In the genomic region with DNA sequence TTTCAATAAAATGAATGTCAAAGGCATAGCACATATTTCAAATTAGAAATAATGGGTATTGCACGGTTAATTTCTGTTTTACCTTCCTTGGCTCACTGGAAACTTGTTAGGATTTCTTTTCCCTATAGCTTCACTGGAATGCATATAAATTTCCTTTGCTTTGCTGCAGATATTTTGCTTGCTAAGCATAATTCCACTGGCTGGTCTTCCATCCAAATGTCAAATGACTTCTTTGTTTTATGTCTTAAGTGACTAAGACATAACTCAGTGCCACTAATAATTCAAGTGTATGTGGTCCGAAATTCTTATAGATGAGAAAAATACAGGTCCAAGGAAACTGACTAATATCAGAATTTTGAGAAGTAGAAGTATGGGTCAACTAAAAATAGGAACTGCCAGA, we compare ENCODE assay signal across 9 cellular contexts.
"Had no signal": no experiment of that assay in that cellular context is flagged by ENCODE, and none has a peak within 500 bp of the region (broad histone marks: within the 10 kb centered on the region; RNA-seq: fewer than 3 reads in every experiment).

No MANE protein-coding gene starts in this region.

- H3K27me3 Mint-ChIP-seq: natural killer cell treated with Interleukin-12 subunit alpha and Interleukin-12 subunit beta and Interleukin-15 and Interleukin-18, amount 100 ng/mL, for 72 hours; T-cell had no signal

- H3K9me3 ChIP-seq: SK-N-SH, thyroid gland, vagina had no signal

- H3K27ac Mint-ChIP-seq: activated T-helper 1 cell treated with anti-CD3 and anti-CD28 coated beads, Interleukin-12 subunit alpha, Interleukin-12 subunit beta, Interleukin-2, Interleukin-4 antibody, amounts not matched to agents 30 ng/mL and 10 ng/mL and 1 ng/mL, durations not matched to agents 14 hours and 24 hours and 36 hours; T-cell had no signal

- DNase-seq: immature natural killer cell, T-cell, T-helper 9 cell had no signal

- H3K27me3 ChIP-seq: thyroid gland, vagina had no signal

- H3K4me3 Mint-ChIP-seq: activated T-helper 1 cell treated with anti-CD3 and anti-CD28 coated beads, Interleukin-12 subunit alpha, Interleukin-12 subunit beta, Interleukin-2, Interleukin-4 antibody, amounts not matched to agents 30 ng/mL and 10 ng/mL and 1 ng/mL, durations not matched to agents 14 hours and 24 hours and 36 hours; immature natural killer cell; natural killer cell treated with Interleukin-12 subunit alpha and Interleukin-12 subunit beta and Interleukin-15 and Interleukin-18, amount 100 ng/mL, for 72 hours; stimulated activated effector memory CD8-positive, alpha-beta T cell treated with anti-CD3 and anti-CD28 coated beads, Interleukin-12 subunit alpha, Interleukin-12 subunit beta, amount 100 ng/mL, for 72 hours; T-cell had no signal

- H3K9me3 Mint-ChIP-seq: activated T-helper 1 cell treated with anti-CD3 and anti-CD28 coated beads, Interleukin-12 subunit alpha, Interleukin-12 subunit beta, Interleukin-2, Interleukin-4 antibody, amounts not matched to agents 30 ng/mL and 10 ng/mL and 1 ng/mL, durations not matched to agents 14 hours and 24 hours and 36 hours; immature natural killer cell; natural killer cell treated with Interleukin-12 subunit alpha and Interleukin-12 subunit beta and Interleukin-15 and Interleukin-18, amount 100 ng/mL, for 72 hours; stimulated activated effector memory CD8-positive, alpha-beta T cell treated with anti-CD3 and anti-CD28 coated beads, Interleukin-12 subunit alpha, Interleukin-12 subunit beta, amount 100 ng/mL, for 72 hours; T-cell had no signal

- H3K36me3 ChIP-seq: thyroid gland, vagina had no signal

- ATAC-seq: natural killer cell treated with Interleukin-12 subunit alpha and Interleukin-12 subunit beta and Interleukin-15 and Interleukin-18, amount 100 ng/mL, for 72 hours; stimulated activated effector memory CD8-positive, alpha-beta T cell treated with anti-CD3 and anti-CD28 coated beads, Interleukin-12 subunit alpha, Interleukin-12 subunit beta, amount 100 ng/mL, for 72 hours; T-cell had no signal

- H3K36me3 Mint-ChIP-seq: natural killer cell treated with Interleukin-12 subunit alpha and Interleukin-12 subunit beta and Interleukin-15 and Interleukin-18, amount 100 ng/mL, for 72 hours had no signal

- H3K4me3 ChIP-seq: thyroid gland, vagina had no signal
